30 cellular contexts compared by ENCODE assay signal in the genomic region with DNA sequence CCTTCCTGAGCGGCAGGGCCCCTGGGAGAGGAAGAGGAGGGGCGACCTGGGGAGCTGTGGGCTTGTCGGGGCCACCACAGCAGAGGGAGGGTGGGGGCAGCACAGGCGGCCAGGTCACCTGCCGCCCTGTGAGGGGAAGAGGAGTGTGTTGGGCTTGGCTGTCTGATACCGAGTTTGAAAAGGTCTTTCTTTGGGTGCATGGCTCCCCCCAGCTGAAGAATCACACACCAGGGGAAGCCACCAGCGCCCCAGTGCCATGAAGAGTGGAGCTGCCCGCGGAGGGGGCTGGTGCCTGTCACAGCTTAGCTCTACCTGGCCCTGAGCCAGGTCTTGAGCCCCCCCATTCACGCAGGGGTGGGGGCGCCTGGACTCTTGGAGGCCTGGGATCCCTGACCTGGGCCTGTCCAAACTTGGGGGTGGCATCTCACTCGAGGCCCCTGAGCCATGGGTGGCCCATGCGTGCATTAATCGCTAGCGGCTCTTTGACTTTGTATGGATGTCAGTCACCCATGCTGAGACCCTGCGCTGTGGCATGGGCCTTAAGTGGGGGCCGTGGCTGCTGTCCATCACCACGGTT.
"Had no signal": no experiment of that assay in that cellular context is flagged by ENCODE, and none has a peak within 500 bp of the region (broad histone marks: within the 10 kb centered on the region; RNA-seq: fewer than 3 reads in every experiment).

No MANE protein-coding gene starts in this region.

- FAIRE-seq: astrocyte, islet of Langerhans, pancreas, TTC549 had no signal

- H3K4me1 Mint-ChIP-seq: activated CD4-positive, alpha-beta memory T cell treated with anti-CD3 and anti-CD28 coated beads, Interleukin-2, amount 10 ng/mL, durations not matched to agents 7 days and 5 days; nephron progenitor cell; T-cell had no signal

- H3K27ac Mint-ChIP-seq: activated CD4-positive, alpha-beta memory T cell treated with anti-CD3 and anti-CD28 coated beads, Interleukin-2, amount 10 ng/mL, durations not matched to agents 7 days and 5 days; activated CD4-positive, alpha-beta T cell treated with anti-CD3 and anti-CD28 coated beads, Interleukin-2, amount 10 ng/mL, durations not matched to agents 24 days and 14 days; activated CD8-positive, alpha-beta memory T cell treated with anti-CD3 and anti-CD28 coated beads, Interleukin-2, amount 10 ng/mL, durations not matched to agents 7 days and 5 days; activated T-cell treated with anti-CD3 and anti-CD28 coated beads, Interleukin-2, amount 50 U/mL, for 72 hours; T-cell; T-helper 2 cell treated with Interferon-gamma antibody and Interleukin-4, amounts not matched to agents 5 μg/mL and 100 μg/mL, for 36 hours had no signal

- H3K27ac ChIP-seq: brain microvascular endothelial cell, coronary artery, gastrocnemius medialis, pancreas, prostate gland, thyroid gland, upper lobe of left lung, vagina, VCaP had no signal

- H3K27me3 Mint-ChIP-seq: activated CD4-positive, alpha-beta memory T cell treated with anti-CD3 and anti-CD28 coated beads, Interleukin-2, amount 10 ng/mL, durations not matched to agents 7 days and 5 days; activated CD4-positive, alpha-beta T cell treated with anti-CD3 and anti-CD28 coated beads, Interleukin-2, amount 10 ng/mL, durations not matched to agents 24 days and 14 days; activated CD8-positive, alpha-beta memory T cell treated with anti-CD3 and anti-CD28 coated beads, Interleukin-2, amount 10 ng/mL, durations not matched to agents 7 days and 5 days; effector memory CD8-positive, alpha-beta T cell; T-cell had no signal

- H3K4me3 Mint-ChIP-seq: activated CD4-positive, alpha-beta memory T cell treated with anti-CD3 and anti-CD28 coated beads, Interleukin-2, amount 10 ng/mL, durations not matched to agents 7 days and 5 days; activated CD4-positive, alpha-beta T cell treated with anti-CD3 and anti-CD28 coated beads, Interleukin-2, amount 10 ng/mL, durations not matched to agents 24 days and 14 days; activated CD8-positive, alpha-beta memory T cell treated with anti-CD3 and anti-CD28 coated beads, Interleukin-2, amount 10 ng/mL, durations not matched to agents 7 days and 5 days; activated T-cell treated with anti-CD3 and anti-CD28 coated beads, Interleukin-2, amount 50 U/mL, for 72 hours; effector memory CD8-positive, alpha-beta T cell; nephron progenitor cell; T-cell; T-helper 2 cell treated with Interferon-gamma antibody and Interleukin-4, amounts not matched to agents 5 μg/mL and 100 μg/mL, for 36 hours had no signal

- H3K4me1 ChIP-seq: gastrocnemius medialis, pancreas, prostate gland, thyroid gland, upper lobe of left lung, vagina had no signal

- DNase-seq: activated CD4-positive, alpha-beta memory T cell treated with anti-CD3 and anti-CD28 coated beads, Interleukin-2, amount 10 ng/mL, durations not matched to agents 7 days and 5 days; activated CD4-positive, alpha-beta T cell treated with anti-CD3 and anti-CD28 coated beads, Interleukin-2, amount 10 ng/mL, durations not matched to agents 24 days and 14 days; activated CD8-positive, alpha-beta memory T cell treated with anti-CD3 and anti-CD28 coated beads, Interleukin-2, amount 10 ng/mL, durations not matched to agents 7 days and 5 days; activated naive CD4-positive, alpha-beta T cell; activated T-cell treated with anti-CD3 and anti-CD28 coated beads, Interleukin-2, amount 50 U/mL, for 72 hours; brain microvascular endothelial cell; effector memory CD8-positive, alpha-beta T cell; gastrocnemius medialis; glutamatergic neuron; mammary epithelial cell; nephron progenitor cell; nucleus accumbens; retina; stimulated activated CD4-positive, alpha-beta T cell treated with anti-CD3 and anti-CD28 coated beads, Interleukin-1b, Interleukin-23, amount 100 ng/mL, for 48 hours; stimulated activated naive CD4-positive, alpha-beta T cell treated with Interleukin-2 at 50 U/mL for 16 hours; T-cell; thyroid gland had no signal

- ATAC-seq: activated CD4-positive, CD25-positive, alpha-beta regulatory T cell treated with anti-CD3 and anti-CD28 coated beads, Interleukin-2, amount 50 U/mL, for 24 hours; activated CD8-positive, alpha-beta memory T cell treated with anti-CD3 and anti-CD28 coated beads, Interleukin-2, amount 10 ng/mL, durations not matched to agents 7 days and 5 days; activated naive CD4-positive, alpha-beta T cell treated with anti-CD3 and anti-CD28 coated beads, Interleukin-2, amount 50 U/mL, for 72 hours; activated T-cell treated with anti-CD3 and anti-CD28 coated beads, Interleukin-2, amount 50 U/mL, for 72 hours; effector memory CD8-positive, alpha-beta T cell; gastrocnemius medialis; pancreas had no signal

- H3K9me3 ChIP-seq: gastrocnemius medialis, pancreas, prostate gland, thyroid gland, upper lobe of left lung, vagina had no signal

- H3K27me3 ChIP-seq: brain microvascular endothelial cell, gastrocnemius medialis, pancreas, thyroid gland, upper lobe of left lung, vagina had no signal

- H3K4me3 ChIP-seq: coronary artery, gastrocnemius medialis, pancreas, prostate gland, smooth muscle cell, thyroid gland, upper lobe of left lung, vagina had no signal

- H3K9me3 Mint-ChIP-seq: activated CD4-positive, alpha-beta memory T cell treated with anti-CD3 and anti-CD28 coated beads, Interleukin-2, amount 10 ng/mL, durations not matched to agents 7 days and 5 days; activated CD4-positive, alpha-beta T cell treated with anti-CD3 and anti-CD28 coated beads, Interleukin-2, amount 10 ng/mL, durations not matched to agents 24 days and 14 days; activated naive CD4-positive, alpha-beta T cell treated with anti-CD3 and anti-CD28 coated beads, Interleukin-2, amount 50 U/mL, for 72 hours; activated T-cell treated with anti-CD3 and anti-CD28 coated beads, Interleukin-2, amount 50 U/mL, for 72 hours; effector memory CD8-positive, alpha-beta T cell; nephron progenitor cell; T-cell; T-helper 2 cell treated with Interferon-gamma antibody and Interleukin-4, amounts not matched to agents 5 μg/mL and 100 μg/mL, for 36 hours had no signal
